10 cellular contexts compared by ENCODE assay signal in genomic region chr1:165924096-165924495, GRCh38.
"Had no signal": no experiment of that assay in that cellular context is flagged by ENCODE, and none has a peak within 500 bp of the region (broad histone marks: within the 10 kb centered on the region; RNA-seq: fewer than 3 reads in every experiment).

No MANE protein-coding gene starts in this region.

- DNase-seq: activated CD4-positive, alpha-beta T cell treated with anti-CD3 and anti-CD28 coated beads, Interleukin-2, amount 50 U/mL, for 1 hour; activated CD8-positive, alpha-beta memory T cell treated with anti-CD3 and anti-CD28 coated beads, Interleukin-2, amount 50 U/mL, for 4 hours; activated naive CD4-positive, alpha-beta T cell treated with anti-CD3 and anti-CD28 coated beads, Interleukin-2, amount 50 U/mL, for 16 hours; activated naive CD8-positive, alpha-beta T cell treated with anti-CD3 and anti-CD28 coated beads, Interleukin-2, amount 10 ng/mL, durations not matched to agents 7 days and 5 days; MV-4-11; NCI-H1436 treated with DMSO at 0.1 percent for 48 hours; NCI-H510A had no signal

- H3K4me3 ChIP-seq: adrenal gland, MG63, PC-9 had no signal
